8 cellular contexts compared by ENCODE assay signal in the genomic region with DNA sequence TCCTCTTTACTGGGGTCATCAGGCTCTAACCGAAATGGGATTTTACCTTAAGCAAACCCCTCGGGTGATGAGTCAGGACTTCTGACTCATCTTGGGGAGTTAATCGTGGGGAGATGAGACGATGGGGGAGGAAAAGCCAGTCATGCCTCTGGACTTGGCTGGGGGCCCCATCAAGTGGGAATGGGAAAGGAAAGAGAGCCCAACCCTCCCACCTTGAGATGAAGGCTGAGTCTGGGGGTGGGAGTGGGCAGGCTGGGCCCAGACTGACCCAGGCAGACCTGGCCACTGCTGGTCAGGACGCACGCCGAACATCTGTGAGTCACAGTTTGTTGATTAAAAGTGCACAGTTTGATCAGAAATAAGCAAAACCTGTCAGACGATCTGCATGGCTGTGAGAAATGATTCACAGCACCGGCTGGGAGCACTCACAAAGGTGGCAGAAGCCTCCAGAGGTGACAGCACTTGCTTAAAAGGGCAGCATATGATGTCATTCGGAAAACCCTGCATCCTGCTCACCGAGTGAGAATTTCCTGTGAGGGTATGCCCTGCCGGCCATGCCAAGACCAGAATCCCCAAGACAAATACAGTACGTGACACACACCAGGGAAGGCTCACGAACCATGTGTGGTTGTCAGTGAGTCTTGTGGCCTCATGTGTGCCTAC. TPM values are rescaled to one million over a fixed set of nuclear protein-coding genes. Genes with fewer than 3 reads are reported as not detected.
DNase-seq lines count a peak whose midpoint lies in the region; ATAC-seq, FAIRE-seq and TF ChIP-seq lines count a peak whose summit lies in the region.

No MANE protein-coding gene starts in this region.

- no peak overlapping the region for H2BK15ac ChIP-seq in mesendoderm (replicated peaks; ENCODE audit: low read depth)

- no peak overlapping the region for H3K4me2 ChIP-seq in mesendoderm (ENCODE audit: low read length)

- H3K27me3 Mint-ChIP-seq in CD14-positive monocyte (ENCODE audit: low read depth in 3 of 3) = peaks cover 0 to 5% (median 0%) of the 10 kb centered on the region in 3 donors

- peaks cover 20% of the 10 kb centered on the region for H3K79me1 ChIP-seq in mesendoderm (ENCODE audit: low read length)

- H4K5ac ChIP-seq in mesendoderm (ENCODE audit: low read length) = no peak overlapping the region

- H3K4me1 ChIP-seq in adrenal gland (replicated peaks in 1 of 2) (peaks cover 4 to 37% of the 10 kb centered on the region in 2 donors), mesendoderm (ENCODE audit: control insufficient read depth, low read depth, low read length) (no peaks in the 10 kb centered on the region)

- H3K36me3 ChIP-seq in adrenal gland (replicated peaks in 1 of 2) = peaks cover 0 to 4% of the 10 kb centered on the region in 2 donors
- peaks cover 16% of the 10 kb centered on the region for H3K36me3 ChIP-seq in mesendoderm (ENCODE audit: control insufficient read depth, insufficient read depth, low read length)

- H3K4ac ChIP-seq in mesendoderm (ENCODE audit: low read depth, low read length) = no peak overlapping the region

- peak overlapping the region in 1 of 7 donors; percentile 47 for H3K27ac Mint-ChIP-seq in CD14-positive monocyte

- no peak overlapping the region for H3K18ac ChIP-seq in mesendoderm (ENCODE audit: low read length)

- ATAC-seq in GM21515 (IDR thresholded peaks at IDR 0.05; ENCODE audit: unreplicated experiment) = peak; percentile 63

- H3K79me2 ChIP-seq in mesendoderm (ENCODE audit: control insufficient read depth, insufficient read depth, low read length) = no peaks in the 10 kb centered on the region

- FAIRE-seq in urothelium cell line (lab: Jason Lieb, UNC) = peak; percentile 86

- H3K4me3 Mint-ChIP-seq in CD14-positive monocyte = no peak overlapping the region

- intact Hi-C loops in adrenal gland (cut with DNase I) = no loop called here
- intact Hi-C loops in CD14-positive monocyte (cut with micrococcal nuclease) = no loop called here

- TF ChIP-seq CTCF in adrenal gland (IDR thresholded peaks at IDR 0.05) = peak in 1 of 6 experiments; percentile 7
- TF ChIP-seq CTCF in CD14-positive monocyte (IDR thresholded peaks at IDR 0.05) = no peak

- no peak overlapping the region for H2BK5ac ChIP-seq in mesendoderm (ENCODE audit: low read length)

- H3K9me3 Mint-ChIP-seq in CD14-positive monocyte = no peaks in the 10 kb centered on the region

- H3K9ac ChIP-seq in mesendoderm (ENCODE audit: low read length) = no peak overlapping the region

- H3K27me3 ChIP-seq in adrenal gland (no peaks in the 10 kb centered on the region), mesendoderm (ENCODE audit: insufficient read depth, low read length, poor library complexity) (no peaks in the 10 kb centered on the region)

- no peak overlapping the region for H4K8ac ChIP-seq in mesendoderm (ENCODE audit: low read depth, low read length)

- no peak overlapping the region for H2AK5ac ChIP-seq in mesendoderm (ENCODE audit: low read length)

- no peak for TF ChIP-seq POLR2A in adrenal gland (IDR thresholded peaks at IDR 0.05)

- H3K36me3 Mint-ChIP-seq in CD14-positive monocyte = peaks cover 16 to 24% of the 10 kb centered on the region in 2 donors

- H2BK120ac ChIP-seq in mesendoderm (ENCODE audit: low read depth, low read length) = no peak overlapping the region

- 25 to 37% (median 33%) methylated on average over 13 to 14 of the region's 14 CpGs for WGBS in adrenal gland, 4 donors
- no CpG with 5 or more reads among the region's 14 CpGs for WGBS in mesendoderm (ENCODE audit: extremely low coverage, insufficient coverage, low lambda C conversion rate)

- no peak overlapping the region for H3K23ac ChIP-seq in mesendoderm (ENCODE audit: low read length)

- peak overlapping the region; percentile 64 for H3K56ac ChIP-seq in mesendoderm (ENCODE audit: low read length)

- no peaks in the 10 kb centered on the region for H3K4me1 Mint-ChIP-seq in CD14-positive monocyte

- H3K9me3 ChIP-seq in adrenal gland (replicated peaks in 1 of 3) = no peaks in the 10 kb centered on the region

- H3K27ac ChIP-seq in adrenal gland = peak overlapping the region in 3 of 5 donors; percentile 59 to 83 (median 77)
- no peak overlapping the region for H3K27ac ChIP-seq in mesendoderm (ENCODE audit: low read depth, low read length)

- H3K4me3 ChIP-seq in adrenal gland (no peak overlapping the region), mesendoderm (ENCODE audit: low read length) (no peak overlapping the region)

- DNase-seq in GM04504 (ENCODE audit: low read depth) = peak; percentile 88
- DNase-seq in HPDE6-E6E7 (ENCODE audit: extremely low spot score) = peak; percentile 89
- DNase-seq in adrenal gland = peak; percentile 56 to 84 (median 76)
- DNase-seq in mesendoderm = peak; percentile 56
- peak; percentile 91 for DNase-seq in urothelium cell line (ENCODE audit: low spot score)
- no peak for DNase-seq in CD14-positive monocyte (ENCODE audit: low spot score)
- DNase-seq in NCI-H1105 (lab: John Stamatoyannopoulos, UW) = no peak

RNA-seq across cellular contexts. Expression of gene SLC25A51, which starts 50.0 kb away (rescaled TPM):
- 10 to 100 TPM; 11.9 to 23.4 (median 21.7) TPM for total RNA-seq in adrenal gland
- polyA plus RNA-seq in adrenal gland = 10 to 100 TPM in 1 of 3 donors, 1 to 10 TPM in 2; 3.8 to 14.9 (median 4.7) TPM
- 6.9 TPM for polyA plus RNA-seq in mesendoderm (2013, experiment 1 of 2)
- polyA plus RNA-seq in mesendoderm (2013, experiment 2 of 2) = 6.9 TPM
- 1 to 10 TPM; 5.9 to 8.9 TPM for polyA plus RNA-seq in CD14-positive monocyte

Comparison
In these comparisons a context has a peak if more than half of its experiments do, and no peak if none do; other contexts are left out.
1. DNase-seq: peak in GM04504 (single experiment), HPDE6-E6E7 (single experiment), adrenal gland (7 of 7), mesendoderm (single experiment) and urothelium cell line (single experiment); none in CD14-positive monocyte (single experiment) and NCI-H1105 (single experiment).